Comparison of ENCODE assay signal across 17 cellular contexts in genomic region chr5:159174511-159175168, GRCh38. TPM values are rescaled to one million over a fixed set of nuclear protein-coding genes. Genes with fewer than 3 reads are reported as not detected.
DNase-seq lines count a peak whose midpoint lies in the region; ATAC-seq and TF ChIP-seq lines count a peak whose summit lies in the region.
"Had no signal": no experiment of that assay in that cellular context is flagged by ENCODE, and none has a peak within 500 bp of the region (broad histone marks: within the 10 kb centered on the region; RNA-seq: fewer than 3 reads in every experiment).

No MANE protein-coding gene starts in this region.

- H3K27me3 Mint-ChIP-seq in activated CD4-positive, alpha-beta T cell treated with anti-CD3 and anti-CD28 coated beads for 36 hours = no peaks in the 10 kb centered on the region
- H3K27me3 Mint-ChIP-seq in activated CD4-positive, alpha-beta T cell treated with anti-CD3 and anti-CD28 coated beads, Interleukin-2, amount 10 ng/mL, durations not matched to agents 7 days and 5 days = no peaks in the 10 kb centered on the region
- H3K27me3 Mint-ChIP-seq in activated naive CD8-positive, alpha-beta T cell treated with anti-CD3 and anti-CD28 coated beads for 36 hours = no peaks in the 10 kb centered on the region
- H3K27me3 Mint-ChIP-seq: activated CD8-positive, alpha-beta memory T cell treated with anti-CD3 and anti-CD28 coated beads, Interleukin-2, amount 10 ng/mL, durations not matched to agents 7 days and 5 days; naive B cell had no signal

- in situ Hi-C loops in gastrocnemius medialis (cut with MboI; ENCODE audit: low sequenced_read_pairs in 4 of 4) = loop anchor here in 2 of 4 donors (25.0 kb wide), 2 partner anchors 88 to 813 kb away; partner anchors contain the start of gene UBLCP1 (in 1 of the 2)

- TF ChIP-seq POLR2A in gastrocnemius medialis (IDR thresholded peaks at IDR 0.05) = no peak

- peaks cover 55% of the 10 kb centered on the region for H3K36me3 Mint-ChIP-seq in activated CD4-positive, alpha-beta T cell treated with anti-CD3 and anti-CD28 coated beads for 36 hours (ENCODE audit: low read depth)
- peaks cover 51% of the 10 kb centered on the region for H3K36me3 Mint-ChIP-seq in activated CD4-positive, alpha-beta T cell treated with anti-CD3 and anti-CD28 coated beads, Interleukin-2, amount 10 ng/mL, durations not matched to agents 7 days and 5 days (ENCODE audit: low read depth)
- H3K36me3 Mint-ChIP-seq in activated naive CD8-positive, alpha-beta T cell treated with anti-CD3 and anti-CD28 coated beads for 36 hours = peaks cover 45% of the 10 kb centered on the region

- H3K9me3 Mint-ChIP-seq in activated CD4-positive, alpha-beta T cell treated with anti-CD3 and anti-CD28 coated beads for 36 hours (ENCODE audit: low read depth) = no peaks in the 10 kb centered on the region
- no peaks in the 10 kb centered on the region for H3K9me3 Mint-ChIP-seq in activated CD4-positive, alpha-beta T cell treated with anti-CD3 and anti-CD28 coated beads, Interleukin-2, amount 10 ng/mL, durations not matched to agents 7 days and 5 days
- H3K9me3 Mint-ChIP-seq in activated naive CD8-positive, alpha-beta T cell treated with anti-CD3 and anti-CD28 coated beads for 36 hours = no peaks in the 10 kb centered on the region
- H3K9me3 Mint-ChIP-seq: naive B cell had no signal

- POLR2A ChIA-PET in activated CD4-positive, alpha-beta T cell treated with anti-CD3 and anti-CD28 coated beads for 36 hours (lab: Charles Lee) = no interaction called here
- POLR2A ChIA-PET in activated CD4-positive, alpha-beta T cell treated with anti-CD3 and anti-CD28 coated beads, Interleukin-2, amount 10 ng/mL, durations not matched to agents 7 days and 5 days (lab: Charles Lee) = no interaction called here

- peaks cover 3 to 63% (median 43%) of the 10 kb centered on the region in 9 donors for H3K4me1 ChIP-seq in heart right ventricle
- H3K4me1 ChIP-seq in gastrocnemius medialis = peaks cover 14 to 35% of the 10 kb centered on the region in 2 donors

- intact Hi-C loops in activated CD4-positive, alpha-beta T cell treated with anti-CD3 and anti-CD28 coated beads for 36 hours (cut with DNase I, micrococcal nuclease) = loop anchor here (5.0 to 10.0 kb wide), 4 partner anchors 88 to 1320 kb away; partner anchors contain the start of genes CLINT1 (in 1 of the 2) and UBLCP1 (in 1 of the 2)
- intact Hi-C loops in heart right ventricle (cut with DNase I) = loop anchor here in 5 of 10 donors (5.0 kb wide), 2 partner anchors 33 to 88 kb away; partner anchors contain the start of genes RNF145 (in 5 of the 5) and UBLCP1 (in 1 of the 5)
- intact Hi-C loops in gastrocnemius medialis (cut with DNase I; ENCODE audit: low total_unique reads) = no loop called here

- no peak overlapping the region for H3K4me3 Mint-ChIP-seq in activated CD4-positive, alpha-beta T cell treated with anti-CD3 and anti-CD28 coated beads for 36 hours
- no peak overlapping the region for H3K4me3 Mint-ChIP-seq in activated CD4-positive, alpha-beta T cell treated with anti-CD3 and anti-CD28 coated beads, Interleukin-2, amount 10 ng/mL, durations not matched to agents 7 days and 5 days
- no peak overlapping the region for H3K4me3 Mint-ChIP-seq in activated naive CD8-positive, alpha-beta T cell treated with anti-CD3 and anti-CD28 coated beads for 36 hours
- H3K4me3 Mint-ChIP-seq: activated CD8-positive, alpha-beta memory T cell treated with anti-CD3 and anti-CD28 coated beads, Interleukin-2, amount 10 ng/mL, durations not matched to agents 7 days and 5 days; naive B cell had no signal

- H3K27me3 ChIP-seq in heart right ventricle (no peaks in the 10 kb centered on the region), gastrocnemius medialis (no peaks in the 10 kb centered on the region)

- no peaks in the 10 kb centered on the region for H3K9me3 ChIP-seq in heart right ventricle
- no peaks in the 10 kb centered on the region for H3K9me3 ChIP-seq in gastrocnemius medialis

- H3K4me3 ChIP-seq in heart right ventricle (no peak overlapping the region), gastrocnemius medialis (no peak overlapping the region)

- H3K36me3 ChIP-seq in heart right ventricle (peaks cover 0 to 65% (median 0%) of the 10 kb centered on the region in 9 donors), gastrocnemius medialis (no peaks in the 10 kb centered on the region)

- H3K27ac ChIP-seq in heart right ventricle (peak overlapping the region in 9 of 10 donors; percentile 27 to 88 (median 61)), gastrocnemius medialis (peak overlapping the region in 3 of 4 donors; percentile 27 to 53 (median 51))

- DNase-seq in activated CD4-positive, alpha-beta T cell treated with anti-CD3 and anti-CD28 coated beads for 36 hours = no peak
- no peak for DNase-seq in activated CD4-positive, alpha-beta T cell treated with anti-CD3 and anti-CD28 coated beads, Interleukin-2, amount 10 ng/mL, durations not matched to agents 7 days and 5 days
- no peak for DNase-seq in activated naive CD8-positive, alpha-beta T cell treated with anti-CD3 and anti-CD28 coated beads for 36 hours
- no peak for DNase-seq in heart right ventricle
- DNase-seq in gastrocnemius medialis = no peak
- no peak for DNase-seq in stimulated activated CD4-positive, alpha-beta T cell treated with anti-CD3 and anti-CD28 coated beads, Interleukin-15, amount 100 ng/mL, for 24 hours
- DNase-seq in SKM-1 treated with dmso at 0.1 percent for 144 hours (lab: John Stamatoyannopoulos, UW; ENCODE audit: unreplicated experiment) = no peak
- no peak for DNase-seq in Ammon's horn (ENCODE audit: low spot score)
- DNase-seq: 8988T; activated CD8-positive, alpha-beta memory T cell treated with anti-CD3 and anti-CD28 coated beads, Interleukin-2, amount 10 ng/mL, durations not matched to agents 7 days and 5 days; anterior cingulate cortex; DMS53; naive B cell; NCI-H1105 treated with DMSO at 0.1 percent for 48 hours; NCI-H446; T1000 had no signal

- CTCF ChIA-PET in activated CD4-positive, alpha-beta T cell treated with anti-CD3 and anti-CD28 coated beads for 36 hours (lab: Charles Lee) = interaction anchor here (0.9 kb wide), 2 partner anchors 11 to 33 kb away, joined by 3 read pairs; no protein-coding TSS in a partner anchor
- CTCF ChIA-PET in activated CD4-positive, alpha-beta T cell treated with anti-CD3 and anti-CD28 coated beads, Interleukin-2, amount 10 ng/mL, durations not matched to agents 7 days and 5 days (lab: Charles Lee) = interaction anchor here (0.7 to 1.5 kb wide), 2 partner anchors 17 to 847 kb away, joined by 3 to 4 read pairs; no protein-coding TSS in a partner anchor

- H3K27ac Mint-ChIP-seq in activated CD4-positive, alpha-beta T cell treated with anti-CD3 and anti-CD28 coated beads for 36 hours = peak overlapping the region; percentile 76
- H3K27ac Mint-ChIP-seq in activated CD4-positive, alpha-beta T cell treated with anti-CD3 and anti-CD28 coated beads, Interleukin-2, amount 10 ng/mL, durations not matched to agents 7 days and 5 days = no peak overlapping the region
- H3K27ac Mint-ChIP-seq in activated naive CD8-positive, alpha-beta T cell treated with anti-CD3 and anti-CD28 coated beads for 36 hours = peak overlapping the region; percentile 18
- H3K27ac Mint-ChIP-seq: activated CD8-positive, alpha-beta memory T cell treated with anti-CD3 and anti-CD28 coated beads, Interleukin-2, amount 10 ng/mL, durations not matched to agents 7 days and 5 days had no signal

- no peak for ATAC-seq in activated CD4-positive, alpha-beta T cell treated with anti-CD3 and anti-CD28 coated beads for 36 hours
- ATAC-seq in heart right ventricle = peak in 7 of 8 donors; percentile 62 to 75 (median 68)
- ATAC-seq in gastrocnemius medialis = peak in 1 of 2 donors; percentile 61
- ATAC-seq: sciatic nerve had no signal

- no peak for TF ChIP-seq CTCF in heart right ventricle (IDR thresholded peaks at IDR 0.05)
- no peak for TF ChIP-seq CTCF in gastrocnemius medialis (IDR thresholded peaks at IDR 0.05 in 4 of 5, conservative IDR thresholded peaks at IDR 0.05 in 1 of 5)

- peaks cover 75% of the 10 kb centered on the region for H3K4me1 Mint-ChIP-seq in activated CD4-positive, alpha-beta T cell treated with anti-CD3 and anti-CD28 coated beads for 36 hours
- H3K4me1 Mint-ChIP-seq in activated CD4-positive, alpha-beta T cell treated with anti-CD3 and anti-CD28 coated beads, Interleukin-2, amount 10 ng/mL, durations not matched to agents 7 days and 5 days = peaks cover 32% of the 10 kb centered on the region
- peaks cover 48% of the 10 kb centered on the region for H3K4me1 Mint-ChIP-seq in activated naive CD8-positive, alpha-beta T cell treated with anti-CD3 and anti-CD28 coated beads for 36 hours

RNA-seq across cellular contexts. Expression of gene RNF145, which starts 34.7 kb away (rescaled TPM):
- total RNA-seq in activated CD4-positive, alpha-beta T cell treated with anti-CD3 and anti-CD28 coated beads for 36 hours = 10 to 100 TPM; 81.9 to 87.5 TPM
- 100 to 1,000 TPM; 133 to 145 TPM for total RNA-seq in activated CD4-positive, alpha-beta T cell treated with anti-CD3 and anti-CD28 coated beads, Interleukin-2, amount 10 ng/mL, durations not matched to agents 7 days and 5 days
- total RNA-seq in activated naive CD8-positive, alpha-beta T cell treated with anti-CD3 and anti-CD28 coated beads for 36 hours = 10 to 100 TPM; 80.3 to 88.5 TPM
- total RNA-seq in heart right ventricle (10 to 100 TPM; 16.2 to 37.4 (median 22.2) TPM), gastrocnemius medialis (10 to 100 TPM in 2 of 4 donors, 1 to 10 TPM in 2; 6.7 to 20.8 (median 9.7) TPM)
- polyA plus RNA-seq in heart right ventricle = 10 to 100 TPM in 1 of 2 donors, 1 to 10 TPM in 1; 9.4 to 30.0 TPM
